Comparison of ENCODE assay signal across 17 cellular contexts in the genomic region with DNA sequence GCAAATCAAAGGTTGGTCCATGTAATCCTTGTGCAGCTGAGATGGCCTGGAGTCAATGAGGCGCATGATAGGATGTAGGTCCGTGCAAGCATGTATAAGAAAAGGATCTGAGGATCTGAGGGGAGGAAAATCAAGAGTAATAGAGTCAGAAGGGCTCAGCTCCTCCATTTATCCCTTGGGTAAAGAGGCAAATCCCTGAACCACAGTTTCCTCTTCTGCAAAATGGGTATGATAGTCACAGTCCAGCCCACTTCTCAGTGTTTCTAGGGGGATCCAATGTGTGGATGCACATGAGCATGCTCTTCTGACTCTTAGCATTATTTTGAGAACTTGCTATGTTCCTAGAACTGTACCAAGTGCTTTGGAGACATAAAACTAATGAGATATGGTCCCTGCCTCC.
"Had no signal": no experiment of that assay in that cellular context is flagged by ENCODE, and none has a peak within 500 bp of the region (broad histone marks: within the 10 kb centered on the region; RNA-seq: fewer than 3 reads in every experiment).

No MANE protein-coding gene starts in this region.

- ATAC-seq: naive thymus-derived CD4-positive, alpha-beta T cell had no signal

- H3K9me3 Mint-ChIP-seq: activated naive CD4-positive, alpha-beta T cell treated with anti-CD3 and anti-CD28 coated beads, Interleukin-2, amount 10 ng/mL, durations not matched to agents 7 days and 5 days; activated T-helper 17 cell treated with anti-CD3 and anti-CD28 coated beads, Interleukin-2, amount 50 U/mL, for 72 hours; naive thymus-derived CD4-positive, alpha-beta T cell; stimulated activated memory B cell treated with anti-CD40 and anti-IgM and Interleukin-4, amounts not matched to agents 10 μg/mL and 1 μg/mL and 100 μg/mL, for 72 hours had no signal

- H3K4me3 Mint-ChIP-seq: activated naive CD4-positive, alpha-beta T cell treated with anti-CD3 and anti-CD28 coated beads, Interleukin-2, amount 10 ng/mL, durations not matched to agents 7 days and 5 days; activated T-helper 17 cell treated with anti-CD3 and anti-CD28 coated beads, Interleukin-2, amount 50 U/mL, for 72 hours; stimulated activated memory B cell treated with anti-CD40 and anti-IgM and Interleukin-4, amounts not matched to agents 10 μg/mL and 1 μg/mL and 100 μg/mL, for 72 hours had no signal

- H3K27ac ChIP-seq: adrenal gland, upper lobe of left lung, VCaP had no signal

- H3K4me3 ChIP-seq: adrenal gland, gastrocnemius medialis, upper lobe of left lung had no signal

- H3K27me3 Mint-ChIP-seq: activated naive CD4-positive, alpha-beta T cell treated with anti-CD3 and anti-CD28 coated beads, Interleukin-2, amount 10 ng/mL, durations not matched to agents 7 days and 5 days; activated T-helper 17 cell treated with anti-CD3 and anti-CD28 coated beads, Interleukin-2, amount 50 U/mL, for 72 hours; stimulated activated memory B cell treated with anti-CD40 and anti-IgM and Interleukin-4, amounts not matched to agents 10 μg/mL and 1 μg/mL and 100 μg/mL, for 72 hours had no signal

- H3K36me3 Mint-ChIP-seq: activated naive CD4-positive, alpha-beta T cell treated with anti-CD3 and anti-CD28 coated beads, Interleukin-2, amount 10 ng/mL, durations not matched to agents 7 days and 5 days; stimulated activated memory B cell treated with anti-CD40 and anti-IgM and Interleukin-4, amounts not matched to agents 10 μg/mL and 1 μg/mL and 100 μg/mL, for 72 hours had no signal

- H3K27me3 ChIP-seq: adrenal gland, gastrocnemius medialis, upper lobe of left lung had no signal

- DNase-seq: activated CD4-positive, alpha-beta T cell treated with anti-CD3 and anti-CD28 coated beads for 4 hours; activated naive CD4-positive, alpha-beta T cell treated with anti-CD3 and anti-CD28 coated beads, Interleukin-2, amount 10 ng/mL, durations not matched to agents 7 days and 5 days; adrenal gland; caudate nucleus; cortex of kidney; effector memory CD4-positive, alpha-beta T cell; gastrocnemius medialis; kidney; midbrain; naive thymus-derived CD4-positive, alpha-beta T cell; right cardiac atrium; T-helper 1 cell; upper lobe of left lung had no signal

- H3K27ac Mint-ChIP-seq: activated naive CD4-positive, alpha-beta T cell treated with anti-CD3 and anti-CD28 coated beads, Interleukin-2, amount 10 ng/mL, durations not matched to agents 7 days and 5 days; activated T-helper 17 cell treated with anti-CD3 and anti-CD28 coated beads, Interleukin-2, amount 50 U/mL, for 72 hours; progenitor cell of endocrine pancreas had no signal

- H3K36me3 ChIP-seq: adrenal gland, gastrocnemius medialis, upper lobe of left lung had no signal

- H3K4me1 ChIP-seq: adrenal gland had no signal

- H3K9me3 ChIP-seq: adrenal gland, gastrocnemius medialis, upper lobe of left lung had no signal
